8 cellular contexts compared by ENCODE assay signal in the genomic region with DNA sequence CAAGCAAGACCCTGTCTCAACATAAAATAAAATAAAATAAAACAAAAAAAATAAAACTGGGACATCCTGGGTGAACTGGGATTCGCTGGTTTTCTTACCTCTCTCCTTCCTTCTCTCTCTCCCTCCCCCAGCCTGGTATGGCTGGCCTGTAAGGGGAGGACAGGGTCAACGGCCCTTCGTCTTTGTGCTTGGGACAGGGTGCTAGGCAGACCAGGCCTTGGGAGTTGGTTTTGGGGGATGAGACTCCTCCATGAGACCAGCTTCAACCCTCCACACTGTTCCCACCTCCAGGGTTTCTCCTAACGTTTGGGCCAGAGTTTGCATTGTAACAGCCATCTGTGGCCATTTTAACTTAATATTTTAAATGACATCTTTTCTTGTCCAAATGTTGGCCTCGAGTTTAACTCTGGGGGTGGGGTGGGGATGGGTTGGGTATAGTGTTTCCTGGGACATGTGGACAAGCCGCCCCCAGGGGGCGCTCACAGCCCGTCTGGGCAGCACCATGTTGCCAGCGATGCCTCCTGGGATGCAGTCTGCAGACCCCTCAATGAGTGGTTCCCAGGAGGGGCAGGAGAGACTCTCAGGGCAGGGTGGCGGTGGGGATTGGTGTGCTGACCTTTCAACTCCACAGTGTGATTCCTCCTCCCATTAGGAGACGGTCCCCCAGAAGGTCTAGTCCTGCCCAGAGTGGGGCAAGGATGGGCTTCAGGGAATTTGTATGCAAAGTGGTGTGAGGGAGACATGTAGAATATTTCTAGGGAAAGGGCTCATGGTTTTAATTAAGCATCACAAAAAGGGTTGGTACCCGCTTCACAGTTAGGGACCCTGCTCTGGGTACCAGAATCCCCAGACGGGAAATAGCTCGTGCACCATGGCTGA. TPM values are rescaled to one million over a fixed set of nuclear protein-coding genes. Genes with fewer than 3 reads are reported as not detected.
DNase-seq lines count a peak whose midpoint lies in the region; ATAC-seq and TF ChIP-seq lines count a peak whose summit lies in the region.

No MANE protein-coding gene starts in this region.

- TF ChIP-seq CTCF in epithelial cell of proximal tubule (conservative IDR thresholded peaks at IDR 0.05; ENCODE audit: low read depth, low read length): peak; percentile 86

- ATAC-seq in activated CD8-positive, alpha-beta memory T cell treated with anti-CD3 and anti-CD28 coated beads, Interleukin-2, amount 10 ng/mL, durations not matched to agents 7 days and 5 days: peak; percentile 79
- peak; percentile 67 to 80 for ATAC-seq in natural killer cell treated with Interleukin-12 subunit alpha and Interleukin-12 subunit beta and Interleukin-15 and Interleukin-18, amount 100 ng/mL, for 72 hours
- ATAC-seq in GM21717 (IDR thresholded peaks at IDR 0.05; ENCODE audit: unreplicated experiment): no peak

- CTCF ChIA-PET in activated CD8-positive, alpha-beta memory T cell treated with anti-CD3 and anti-CD28 coated beads, Interleukin-2, amount 10 ng/mL, durations not matched to agents 7 days and 5 days (lab: Charles Lee): interaction anchor here (0.6 to 8.1 kb wide), 15 partner anchors 9 to 638 kb away, joined by 3 to 77 read pairs (median 4); no protein-coding TSS in a partner anchor

- peak; percentile 55 for DNase-seq in GM19238 (ENCODE audit: insufficient read length, low spot score)
- peak; percentile 57 to 65 for DNase-seq in NOMO-1 (lab: John Stamatoyannopoulos, UW; ENCODE audit: unreplicated experiment in 2 of 2)
- DNase-seq in activated CD8-positive, alpha-beta memory T cell treated with anti-CD3 and anti-CD28 coated beads, Interleukin-2, amount 10 ng/mL, durations not matched to agents 7 days and 5 days: peak; percentile 70
- DNase-seq in epithelial cell of proximal tubule (ENCODE audit: low read depth): no peak
- DNase-seq in natural killer cell treated with Interleukin-12 subunit alpha and Interleukin-12 subunit beta and Interleukin-15 and Interleukin-18, amount 100 ng/mL, for 72 hours (ENCODE audit: low spot score): peak; percentile 72
- DNase-seq in superior temporal gyrus (ENCODE audit: extremely low spot score): peak; percentile 36

- peaks cover under 1% of the 10 kb centered on the region for H3K4me1 Mint-ChIP-seq in activated CD8-positive, alpha-beta memory T cell treated with anti-CD3 and anti-CD28 coated beads, Interleukin-2, amount 10 ng/mL, durations not matched to agents 7 days and 5 days
- no peaks in the 10 kb centered on the region for H3K4me1 Mint-ChIP-seq in natural killer cell treated with Interleukin-12 subunit alpha and Interleukin-12 subunit beta and Interleukin-15 and Interleukin-18, amount 100 ng/mL, for 72 hours (ENCODE audit: low read depth in 2 of 2)

- H3K36me3 Mint-ChIP-seq in activated CD8-positive, alpha-beta memory T cell treated with anti-CD3 and anti-CD28 coated beads, Interleukin-2, amount 10 ng/mL, durations not matched to agents 7 days and 5 days: no peaks in the 10 kb centered on the region
- H3K36me3 Mint-ChIP-seq in natural killer cell treated with Interleukin-12 subunit alpha and Interleukin-12 subunit beta and Interleukin-15 and Interleukin-18, amount 100 ng/mL, for 72 hours: no peaks in the 10 kb centered on the region

- H3K4me3 Mint-ChIP-seq in activated CD8-positive, alpha-beta memory T cell treated with anti-CD3 and anti-CD28 coated beads, Interleukin-2, amount 10 ng/mL, durations not matched to agents 7 days and 5 days: no peak overlapping the region
- H3K4me3 Mint-ChIP-seq in natural killer cell treated with Interleukin-12 subunit alpha and Interleukin-12 subunit beta and Interleukin-15 and Interleukin-18, amount 100 ng/mL, for 72 hours: no peak overlapping the region

- H3K9me3 Mint-ChIP-seq in activated CD8-positive, alpha-beta memory T cell treated with anti-CD3 and anti-CD28 coated beads, Interleukin-2, amount 10 ng/mL, durations not matched to agents 7 days and 5 days (ENCODE audit: low read depth): no peaks in the 10 kb centered on the region
- no peaks in the 10 kb centered on the region for H3K9me3 Mint-ChIP-seq in natural killer cell treated with Interleukin-12 subunit alpha and Interleukin-12 subunit beta and Interleukin-15 and Interleukin-18, amount 100 ng/mL, for 72 hours

- H3K36me3 ChIP-seq in ACC112 (ENCODE audit: insufficient read depth, low read length): no peaks in the 10 kb centered on the region

- H3K79me2 ChIP-seq in ACC112 (ENCODE audit: control insufficient read depth, insufficient read depth, low read length, unreplicated experiment): no peaks in the 10 kb centered on the region

- no peaks in the 10 kb centered on the region for H3K4me1 ChIP-seq in ACC112 (ENCODE audit: control insufficient read depth, insufficient read depth, low read length, unreplicated experiment)

- H2AFZ ChIP-seq in ACC112 (ENCODE audit: low read length, unreplicated experiment): peak overlapping the region; percentile 7

- no peak overlapping the region for H3K27ac Mint-ChIP-seq in activated CD8-positive, alpha-beta memory T cell treated with anti-CD3 and anti-CD28 coated beads, Interleukin-2, amount 10 ng/mL, durations not matched to agents 7 days and 5 days
- H3K27ac Mint-ChIP-seq in natural killer cell treated with Interleukin-12 subunit alpha and Interleukin-12 subunit beta and Interleukin-15 and Interleukin-18, amount 100 ng/mL, for 72 hours: no peak overlapping the region

- peaks cover 2% of the 10 kb centered on the region for H3K27me3 Mint-ChIP-seq in activated CD8-positive, alpha-beta memory T cell treated with anti-CD3 and anti-CD28 coated beads, Interleukin-2, amount 10 ng/mL, durations not matched to agents 7 days and 5 days
- H3K27me3 Mint-ChIP-seq in natural killer cell treated with Interleukin-12 subunit alpha and Interleukin-12 subunit beta and Interleukin-15 and Interleukin-18, amount 100 ng/mL, for 72 hours: peaks cover 0 to 3% of the 10 kb centered on the region in 2 donors

- H3K27ac ChIP-seq in ACC112 (ENCODE audit: low read depth, low read length): no peak overlapping the region

- no peak overlapping the region for H3K4me3 ChIP-seq in ACC112 (ENCODE audit: low read depth, low read length)
- no peak overlapping the region for H3K4me3 ChIP-seq in epithelial cell of proximal tubule (ENCODE audit: low read depth, low read length)

- H3K27me3 ChIP-seq in ACC112 (ENCODE audit: insufficient read depth, low read length): no peaks in the 10 kb centered on the region

RNA-seq across cellular contexts. Expression of gene LCTL, which starts 37.7 kb away (rescaled TPM):
- not detected for total RNA-seq in activated CD8-positive, alpha-beta memory T cell treated with anti-CD3 and anti-CD28 coated beads, Interleukin-2, amount 10 ng/mL, durations not matched to agents 7 days and 5 days
- 0.23 and 0.80 TPM in 2 replicates for total RNA-seq in epithelial cell of proximal tubule
- total RNA-seq in natural killer cell treated with Interleukin-12 subunit alpha and Interleukin-12 subunit beta and Interleukin-15 and Interleukin-18, amount 100 ng/mL, for 72 hours: not detected
